ENCODE assay signal across 2 cellular contexts in genomic region chr11:61551630-61552029, GRCh38.
TF ChIP-seq lines count a peak whose summit lies in the region.

No MANE protein-coding gene starts in this region.

TF ChIP-seq in SK-N-SH, 30 proteins besides CTCF, POLR2A, EP300 and RAD21 (continued from another document):
- TF ChIP-seq IRF3 (IDR thresholded peaks at IDR 0.05; ENCODE audit: low read depth, low read length), result no peak
- TF ChIP-seq FOXM1 (IDR thresholded peaks at IDR 0.05; ENCODE audit: low read depth), result no peak
- no peak for TF ChIP-seq JUND (IDR thresholded peaks at IDR 0.05)

TF ChIP-seq in SK-N-SH treated with all-trans-retinoic acid at 6 μM for 48 hours, 23 proteins besides CTCF, POLR2A, EP300 and RAD21 (continued from another document):
- TF ChIP-seq CREB5 (CRISPR knock-in tag; IDR thresholded peaks at IDR 0.05; ENCODE audit: low read depth) (no peak), CSDC2 (CRISPR knock-in tag; IDR thresholded peaks at IDR 0.05) (no peak), ZNF565 (CRISPR knock-in tag; conservative IDR thresholded peaks at IDR 0.05; ENCODE audit: low read depth) (no peak), RARB (CRISPR knock-in tag; IDR thresholded peaks at IDR 0.05) (no peak), ARNTL (CRISPR knock-in tag; IDR thresholded peaks at IDR 0.05; ENCODE audit: borderline replicate concordance, low read depth) (no peak), SNAI2 (CRISPR knock-in tag; IDR thresholded peaks at IDR 0.05) (no peak), PATZ1 (CRISPR knock-in tag; IDR thresholded peaks at IDR 0.05; ENCODE audit: borderline replicate concordance) (no peak), ZNF8 (CRISPR knock-in tag; IDR thresholded peaks at IDR 0.05) (no peak), TOX (CRISPR knock-in tag; IDR thresholded peaks at IDR 0.05; ENCODE audit: borderline replicate concordance) (no peak)
- TF ChIP-seq, protein P1, sequence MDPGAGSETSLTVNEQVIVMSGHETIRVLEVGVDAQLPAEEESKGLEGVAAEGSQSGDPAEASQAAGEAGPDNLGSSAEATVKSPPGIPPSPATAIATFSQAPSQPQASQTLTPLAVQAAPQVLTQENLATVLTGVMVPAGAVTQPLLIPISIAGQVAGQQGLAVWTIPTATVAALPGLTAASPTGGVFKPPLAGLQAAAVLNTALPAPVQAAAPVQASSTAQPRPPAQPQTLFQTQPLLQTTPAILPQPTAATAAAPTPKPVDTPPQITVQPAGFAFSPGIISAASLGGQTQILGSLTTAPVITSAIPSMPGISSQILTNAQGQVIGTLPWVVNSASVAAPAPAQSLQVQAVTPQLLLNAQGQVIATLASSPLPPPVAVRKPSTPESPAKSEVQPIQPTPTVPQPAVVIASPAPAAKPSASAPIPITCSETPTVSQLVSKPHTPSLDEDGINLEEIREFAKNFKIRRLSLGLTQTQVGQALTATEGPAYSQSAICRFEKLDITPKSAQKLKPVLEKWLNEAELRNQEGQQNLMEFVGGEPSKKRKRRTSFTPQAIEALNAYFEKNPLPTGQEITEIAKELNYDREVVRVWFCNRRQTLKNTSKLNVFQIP (CRISPR knock-in tag; IDR thresholded peaks at IDR 0.05; ENCODE audit: borderline replicate concordance, low read depth), result no peak
